11 cellular contexts compared by ENCODE assay signal in genomic region chr13:72696590-72696989, GRCh38. TPM values are rescaled to one million over a fixed set of nuclear protein-coding genes. Genes with fewer than 3 reads are reported as not detected.
DNase-seq lines count a peak whose midpoint lies in the region; ATAC-seq, FAIRE-seq and TF ChIP-seq lines count a peak whose summit lies in the region.
"Had no signal": no experiment of that assay in that cellular context is flagged by ENCODE, and none has a peak within 500 bp of the region (broad histone marks: within the 10 kb centered on the region; RNA-seq: fewer than 3 reads in every experiment).

No MANE protein-coding gene starts in this region.

- H3K4me1 ChIP-seq in HepG2 (ENCODE audit: insufficient read depth, low read length): no peaks in the 10 kb centered on the region
- no peaks in the 10 kb centered on the region for H3K4me1 ChIP-seq in aorta (ENCODE audit: control insufficient read depth in 1 of 2, insufficient read depth in 2 of 2, low read length in 2 of 2)
- H3K4me1 ChIP-seq in prostate gland (replicated peaks): no peaks in the 10 kb centered on the region
- H3K4me1 ChIP-seq: HAP-1, SJSA1 had no signal

- no peaks in the 10 kb centered on the region for H4K20me1 ChIP-seq in HepG2 (ENCODE audit: insufficient read depth, low read length)

- H3K4me3 ChIP-seq in astrocyte of the spinal cord (ENCODE audit: low read depth, low read length) (no peak overlapping the region), HepG2 (replicated peaks in 1 of 3; ENCODE audit: insufficient read depth in 1 of 3, low read depth in 2 of 3, low read length in 3 of 3) (no peak overlapping the region), aorta (ENCODE audit: low read length in 2 of 2) (no peak overlapping the region), prostate gland (no peak overlapping the region)
- H3K4me3 ChIP-seq: HAP-1, SJSA1 had no signal

- peak; percentile 29 for DNase-seq in LHCN-M2 (ENCODE audit: low read depth)
- peak; percentile 43 for DNase-seq in astrocyte of the spinal cord (ENCODE audit: low read depth, low spot score)
- DNase-seq in HepG2 (ENCODE audit: low spot score): no peak
- DNase-seq in aorta: no peak
- DNase-seq in prostate gland (ENCODE audit: low spot score): no peak
- DNase-seq in hepatic stellate cell (ENCODE audit: low spot score): no peak
- no peak for DNase-seq in Ammon's horn (ENCODE audit: low spot score)

- TF ChIP-seq POLR2A in HepG2 (IDR thresholded peaks at IDR 0.05; ENCODE audit: insufficient read depth in 1 of 2, low read depth in 2 of 2, low read length in 2 of 2) (no peak), prostate gland (IDR thresholded peaks at IDR 0.05) (no peak)

- ATAC-seq in HepG2 (no peak), aorta (ENCODE audit: low FRiP score) (no peak)
- ATAC-seq: stimulated activated memory B cell treated with anti-CD40 and anti-IgM and Interleukin-4, amounts not matched to agents 10 μg/mL and 1 μg/mL and 100 μg/mL, for 72 hours had no signal

- no peak for TF ChIP-seq RAD21 in HepG2 (CRISPR knock-in tag; IDR thresholded peaks at IDR 0.05)

- no peak overlapping the region for H3K4me2 ChIP-seq in HepG2 (ENCODE audit: low read depth, low read length)

- H3K27me3 ChIP-seq in HepG2 (ENCODE audit: control insufficient read depth in 1 of 2, insufficient read depth in 2 of 2, low read length in 2 of 2) (no peaks in the 10 kb centered on the region; a peak in 2 of 5 replicates), aorta (ENCODE audit: control insufficient read depth in 1 of 2, insufficient read depth in 2 of 2, low read length in 1 of 2) (no peaks in the 10 kb centered on the region), prostate gland (replicated peaks; ENCODE audit: insufficient read depth) (no peaks in the 10 kb centered on the region)
- H3K27me3 ChIP-seq: SJSA1 had no signal

- H3K9me3 ChIP-seq in HepG2 (ENCODE audit: low read length) (no peaks in the 10 kb centered on the region), aorta (ENCODE audit: control insufficient read depth, low read length) (peaks cover 3% of the 10 kb centered on the region), prostate gland (no peaks in the 10 kb centered on the region)
- H3K9me3 ChIP-seq: SJSA1 had no signal

- TF ChIP-seq CTCF in C4-2B (conservative IDR thresholded peaks at IDR 0.05) (peak; percentile 23), astrocyte of the spinal cord (IDR thresholded peaks at IDR 0.05; ENCODE audit: low read depth, low read length) (peak; percentile 17), HepG2 (CRISPR knock-in tag; IDR thresholded peaks at IDR 0.05) (no peak), prostate gland (IDR thresholded peaks at IDR 0.05) (peak in 2 of 4 experiments; percentile 18 to 33)

- TF ChIP-seq EP300 in HepG2 (IDR thresholded peaks at IDR 0.05; ENCODE audit: low read depth in 2 of 2, low read length in 2 of 2): no peak
- TF ChIP-seq EP300 in HepG2 (CRISPR knock-in tag; IDR thresholded peaks at IDR 0.05; ENCODE audit: borderline replicate concordance): no peak

- H2AFZ ChIP-seq in HepG2 (ENCODE audit: low read length): no peak overlapping the region

- 0% methylated on average over 1 of the region's 1 CpG for WGBS in HepG2 (ENCODE audit: low lambda C conversion rate)
- WGBS in aorta, 2 donors: 5 to 7% methylated on average over 1 of the region's 1 CpG
- WGBS in prostate gland: 0% methylated on average over 1 of the region's 1 CpG

- FAIRE-seq in HepG2 (lab: Jason Lieb, UNC): no peak

- POLR2A ChIA-PET in HepG2 (lab: Yijun Ruan, JAX): no interaction called here

- H3K36me3 ChIP-seq in HepG2 (replicated peaks in 1 of 2; ENCODE audit: control insufficient read depth in 1 of 2, insufficient read depth in 2 of 2, low read length in 2 of 2) (no peaks in the 10 kb centered on the region), aorta (ENCODE audit: control insufficient read depth in 1 of 2, insufficient read depth in 2 of 2, low read length in 1 of 2) (no peaks in the 10 kb centered on the region), prostate gland (no peaks in the 10 kb centered on the region)
- H3K36me3 ChIP-seq: HAP-1, SJSA1 had no signal

- CTCF ChIA-PET in HepG2 (lab: Yijun Ruan, JAX; ENCODE audit: low intra/inter-chr PET ratio, low total read pairs): interaction anchor here (1.2 kb wide), 1 partner anchor 1376 kb away, joined by 3 read pairs; no protein-coding TSS in a partner anchor

- intact Hi-C loops in HepG2 (cut with micrococcal nuclease; ENCODE audit: unreplicated experiment): loop anchor here (5.0 kb wide), 1 partner anchor 54 kb away; no protein-coding TSS in a partner anchor
- intact Hi-C loops in aorta (cut with DNase I): no loop called here
- intact Hi-C loops in prostate gland (cut with DNase I): no loop called here

- in situ Hi-C loops in astrocyte of the spinal cord (cut with HindIII; ENCODE audit: low sequenced_read_pairs): no loop called here
- in situ Hi-C loops in HepG2 (cut with HindIII; ENCODE audit: extremely low pct_ligation_motif_present, low pct_unique_long_range_greater_than_20kb): no loop called here

- no peak overlapping the region for H3K9ac ChIP-seq in HepG2 (ENCODE audit: insufficient read depth, low read depth, low read length)

- H3K27ac ChIP-seq in C4-2B: no peak overlapping the region
- no peak overlapping the region for H3K27ac ChIP-seq in HepG2 (ENCODE audit: extremely low read length, insufficient read depth, low read length)
- H3K27ac ChIP-seq in aorta (ENCODE audit: low read depth in 1 of 2, low read length in 2 of 2): no peak overlapping the region
- H3K27ac ChIP-seq in prostate gland: no peak overlapping the region
- H3K27ac ChIP-seq: SJSA1 had no signal

- BruUV-seq in HepG2 (replicated peaks; lab: Mats Ljungman, UMichigan): no TSS peak

- H3K79me2 ChIP-seq in HepG2 (ENCODE audit: insufficient read depth, low read length): no peaks in the 10 kb centered on the region

TF ChIP-seq in HepG2, 621 proteins besides CTCF, POLR2A, EP300 and RAD21:
- TF ChIP-seq STAG1 (CRISPR knock-in tag; IDR thresholded peaks at IDR 0.05): peak; percentile 49
- no peak for TF ChIP-seq REXO4 (CRISPR knock-in tag; IDR thresholded peaks at IDR 0.05; ENCODE audit: borderline replicate concordance)

RNA-seq across cellular contexts. Expression of gene MZT1, which starts 30.8 kb away (rescaled TPM):
- 52.9 and 55.6 TPM in 2 replicates for total RNA-seq in LHCN-M2 (2014; rRNA removed)
- polyA plus RNA-seq in LHCN-M2 (2012): 11.9 TPM
- total RNA-seq in HepG2 (2016; rRNA removed; fragmentation: Illumina TruSeq; extraction: Trizol): 17.2 and 28.2 TPM in 2 replicates
- 9.3 and 9.6 TPM in 2 replicates for total RNA-seq in HepG2 (2016; cell fraction: cytosol; rRNA removed; fragmentation: Illumina TruSeq; extraction: Trizol; ENCODE audit: low read depth)
- 19.2 and 26.4 TPM in 2 replicates for total RNA-seq in HepG2 (2016; cell fraction: insoluble cytoplasmic fraction; rRNA removed; fragmentation: Illumina TruSeq; extraction: Trizol)
- 23.5 and 27.2 TPM in 2 replicates for total RNA-seq in HepG2 (2016; cell fraction: membrane; rRNA removed; fragmentation: Illumina TruSeq; extraction: Trizol)
- total RNA-seq in HepG2 (2016; cell fraction: nucleus; rRNA removed; fragmentation: Illumina TruSeq; extraction: Trizol): 7.4 and 7.7 TPM in 2 replicates
- 5.6 and 11.7 TPM in 2 replicates for polyA plus RNA-seq in HepG2 (2011; rRNA removed)
- polyA plus RNA-seq in HepG2 (2011; cell fraction: cytosol; rRNA removed): 4.3 and 5.0 TPM in 2 replicates
- 0.58 and 1.0 TPM in 2 replicates for polyA plus RNA-seq in HepG2 (2011; cell fraction: nucleus; rRNA removed)
- polyA plus RNA-seq in HepG2 (2012): 11.4 and 18.5 TPM in 2 replicates
- 12.5 and 16.0 TPM in 2 replicates for polyA plus RNA-seq in HepG2 (2016; cell fraction: cytosol; fragmentation: Illumina TruSeq; extraction: Trizol; ENCODE audit: low read depth)
- polyA plus RNA-seq in HepG2 (2016; cell fraction: insoluble cytoplasmic fraction; fragmentation: Illumina TruSeq; extraction: Trizol; ENCODE audit: low read depth): 39.1 and 43.4 TPM in 2 replicates
- polyA plus RNA-seq in HepG2 (2016; cell fraction: membrane; fragmentation: Illumina TruSeq; extraction: Trizol; ENCODE audit: low read depth): 29.9 and 32.0 TPM in 2 replicates
- polyA plus RNA-seq in HepG2 (2016; cell fraction: nucleus; fragmentation: Illumina TruSeq; extraction: Trizol; ENCODE audit: insufficient read depth, low read depth): 14.6 and 18.0 TPM in 2 replicates
- polyA minus RNA-seq in HepG2 (2011; rRNA and poly(A)+ RNA removed; ENCODE audit: low replicate concordance): 1.5 and 1.9 TPM in 2 replicates
- polyA minus RNA-seq in HepG2 (2011; cell fraction: cytosol; rRNA and poly(A)+ RNA removed): 3.5 and 5.9 TPM in 2 replicates
- polyA minus RNA-seq in HepG2 (2011; cell fraction: nucleus; rRNA and poly(A)+ RNA removed): 2.1 and 3.3 TPM in 2 replicates
- total RNA-seq in aorta: 1 to 10 TPM; 7.4 to 9.4 TPM
- 10 to 100 TPM; 10.3 to 15.5 TPM for polyA plus RNA-seq in aorta
- 1 to 10 TPM; 2.8 to 5.4 TPM for total RNA-seq in prostate gland

RNA-seq across cellular contexts. Expression of gene BORA, which starts 31.1 kb away (rescaled TPM):
- total RNA-seq in LHCN-M2 (2014; rRNA removed): 22.2 and 22.7 TPM in 2 replicates
- 3.5 TPM for polyA plus RNA-seq in LHCN-M2 (2012)
- total RNA-seq in HepG2 (2016; rRNA removed; fragmentation: Illumina TruSeq; extraction: Trizol): 17.4 and 29.3 TPM in 2 replicates
- 5.3 and 7.4 TPM in 2 replicates for total RNA-seq in HepG2 (2016; cell fraction: cytosol; rRNA removed; fragmentation: Illumina TruSeq; extraction: Trizol; ENCODE audit: low read depth)
- total RNA-seq in HepG2 (2016; cell fraction: insoluble cytoplasmic fraction; rRNA removed; fragmentation: Illumina TruSeq; extraction: Trizol): 17.6 and 30.2 TPM in 2 replicates
- total RNA-seq in HepG2 (2016; cell fraction: membrane; rRNA removed; fragmentation: Illumina TruSeq; extraction: Trizol): 12.0 and 14.7 TPM in 2 replicates
- total RNA-seq in HepG2 (2016; cell fraction: nucleus; rRNA removed; fragmentation: Illumina TruSeq; extraction: Trizol): 13.9 and 17.1 TPM in 2 replicates
- 3.1 and 4.0 TPM in 2 replicates for polyA plus RNA-seq in HepG2 (2011; rRNA removed)
- 1.3 and 2.0 TPM in 2 replicates for polyA plus RNA-seq in HepG2 (2011; cell fraction: cytosol; rRNA removed)
- 3.1 and 3.5 TPM in 2 replicates for polyA plus RNA-seq in HepG2 (2011; cell fraction: nucleus; rRNA removed)
- polyA plus RNA-seq in HepG2 (2012): 2.4 and 4.8 TPM in 2 replicates
- 2.7 and 3.6 TPM in 2 replicates for polyA plus RNA-seq in HepG2 (2016; cell fraction: cytosol; fragmentation: Illumina TruSeq; extraction: Trizol; ENCODE audit: low read depth)
- 21.7 and 22.3 TPM in 2 replicates for polyA plus RNA-seq in HepG2 (2016; cell fraction: insoluble cytoplasmic fraction; fragmentation: Illumina TruSeq; extraction: Trizol; ENCODE audit: low read depth)
- polyA plus RNA-seq in HepG2 (2016; cell fraction: membrane; fragmentation: Illumina TruSeq; extraction: Trizol; ENCODE audit: low read depth): 5.5 and 6.2 TPM in 2 replicates
- polyA plus RNA-seq in HepG2 (2016; cell fraction: nucleus; fragmentation: Illumina TruSeq; extraction: Trizol; ENCODE audit: insufficient read depth, low read depth): 13.7 and 17.4 TPM in 2 replicates
- polyA minus RNA-seq in HepG2 (2011; rRNA and poly(A)+ RNA removed; ENCODE audit: low replicate concordance): 2.1 and 4.9 TPM in 2 replicates
- 2.1 and 3.2 TPM in 2 replicates for polyA minus RNA-seq in HepG2 (2011; cell fraction: cytosol; rRNA and poly(A)+ RNA removed)
- 6.7 and 6.8 TPM in 2 replicates for polyA minus RNA-seq in HepG2 (2011; cell fraction: nucleus; rRNA and poly(A)+ RNA removed)
- total RNA-seq in aorta: 1 to 10 TPM; 1.5 to 2.6 TPM
- polyA plus RNA-seq in aorta: 1 to 10 TPM; 1.5 to 6.9 TPM
- total RNA-seq in prostate gland: 1 to 10 TPM; 3.7 to 6.5 TPM

Comparison
In these comparisons a context has a peak if more than half of its experiments do, and no peak if none do; other contexts are left out.
1. DNase-seq: peak in LHCN-M2 (single experiment) and astrocyte of the spinal cord (single experiment); none in HepG2 (single experiment), aorta (0 of 2), prostate gland (single experiment), hepatic stellate cell (single experiment) and Ammon's horn (single experiment).